1 cellular context compared by ENCODE assay signal in genomic region chr17:81167194-81167524, GRCh38.
TF ChIP-seq lines count a peak whose summit lies in the region.

No MANE protein-coding gene starts in this region.

TF ChIP-seq in HepG2, 621 proteins besides CTCF, POLR2A, EP300 and RAD21:
- TF ChIP-seq HDAC1 (CRISPR knock-in tag; IDR thresholded peaks at IDR 0.05) (0 out of 2 replicates have a peak, but pooled peaks have one; percentile 13), ERF (CRISPR knock-in tag; IDR thresholded peaks at IDR 0.05) (no peak), ETV6 (CRISPR knock-in tag; conservative IDR thresholded peaks at IDR 0.05) (no peak), KMT2A (CRISPR knock-in tag; IDR thresholded peaks at IDR 0.05) (0 out of 2 replicates have a peak, but pooled peaks have one; percentile 4), ZNF24 (IDR thresholded peaks at IDR 0.05) (peak; percentile 86), ZNF710 (CRISPR knock-in tag; IDR thresholded peaks at IDR 0.05; ENCODE audit: borderline replicate concordance) (no peak)
- TF ChIP-seq, protein P1, sequence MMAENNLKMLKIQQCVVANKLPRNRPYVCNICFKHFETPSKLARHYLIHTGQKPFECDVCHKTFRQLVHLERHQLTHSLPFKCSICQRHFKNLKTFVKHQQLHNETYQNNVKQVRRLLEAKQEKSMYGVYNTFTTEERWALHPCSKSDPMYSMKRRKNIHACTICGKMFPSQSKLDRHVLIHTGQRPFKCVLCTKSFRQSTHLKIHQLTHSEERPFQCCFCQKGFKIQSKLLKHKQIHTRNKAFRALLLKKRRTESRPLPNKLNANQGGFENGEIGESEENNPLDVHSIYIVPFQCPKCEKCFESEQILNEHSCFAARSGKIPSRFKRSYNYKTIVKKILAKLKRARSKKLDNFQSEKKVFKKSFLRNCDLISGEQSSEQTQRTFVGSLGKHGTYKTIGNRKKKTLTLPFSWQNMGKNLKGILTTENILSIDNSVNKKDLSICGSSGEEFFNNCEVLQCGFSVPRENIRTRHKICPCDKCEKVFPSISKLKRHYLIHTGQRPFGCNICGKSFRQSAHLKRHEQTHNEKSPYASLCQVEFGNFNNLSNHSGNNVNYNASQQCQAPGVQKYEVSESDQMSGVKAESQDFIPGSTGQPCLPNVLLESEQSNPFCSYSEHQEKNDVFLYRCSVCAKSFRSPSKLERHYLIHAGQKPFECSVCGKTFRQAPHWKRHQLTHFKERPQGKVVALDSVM (CRISPR knock-in tag; IDR thresholded peaks at IDR 0.05) = peak; percentile 96; the same call in 1 of the 2 replicates
